Comparison of ENCODE assay signal across 8 cellular contexts in genomic region chr1:28886731-28887417, GRCh38.
DNase-seq lines count a peak whose midpoint lies in the region; ATAC-seq and TF ChIP-seq lines count a peak whose summit lies in the region.

No MANE protein-coding gene starts in this region.

- TF ChIP-seq CTCF in GM10266 (IDR thresholded peaks at IDR 0.05; ENCODE audit: control insufficient read depth, insufficient read depth, low read depth, missing control alignments) (no peak), VCaP (conservative IDR thresholded peaks at IDR 0.05) (no peak)

- DNase-seq in GM10266 (ENCODE audit: extremely low spot score) (peak; percentile 99), NCI-H2107 treated with DMSO at 0.1 percent for 48 hours (lab: John Stamatoyannopoulos, UW; ENCODE audit: unreplicated experiment) (peak; percentile 56), T47D (ENCODE audit: low read depth in 1 of 2, low spot score in 1 of 2) (peak; percentile 90 to 91)

- peak overlapping the region; percentile 61; the same call in 1 of the 2 replicates for H3K9ac ChIP-seq in iPS-20b (ENCODE audit: low read depth, low read length)

- ATAC-seq in HG02870 (IDR thresholded peaks at IDR 0.05; ENCODE audit: unreplicated experiment) (peak; percentile 52), GM18519 (IDR thresholded peaks at IDR 0.05; ENCODE audit: low FRiP score, unreplicated experiment) (no peak)

- in situ Hi-C loops in T47D (cut with HindIII; ENCODE audit: low pct_unique_long_range_greater_than_20kb, low sequenced_read_pairs), result no loop called here

- no peaks in the 10 kb centered on the region for H3K9me3 ChIP-seq in iPS-20b (ENCODE audit: insufficient read depth, low read depth, low read length)

- H3K4me3 ChIP-seq in iPS-20b (ENCODE audit: low read length) (peak overlapping the region; percentile 88), skin epidermis (peak overlapping the region; percentile 52 to 92 (median 80))

- peaks cover 34% of the 10 kb centered on the region for H3K27me3 ChIP-seq in iPS-20b (ENCODE audit: insufficient read depth, low read length)

- H3K27ac ChIP-seq in VCaP (peak overlapping the region; percentile 83), iPS-20b (ENCODE audit: low read length) (no peak overlapping the region), skin epidermis (peak overlapping the region; percentile 35 to 92 (median 82))

- peaks cover 29% of the 10 kb centered on the region for H3K4me1 ChIP-seq in iPS-20b (ENCODE audit: insufficient read depth, low read length)

- H3K36me3 ChIP-seq in iPS-20b (ENCODE audit: insufficient read depth, low read depth, low read length), result no peaks in the 10 kb centered on the region
